ENCODE assay signal across 1 cellular context in the genomic region with DNA sequence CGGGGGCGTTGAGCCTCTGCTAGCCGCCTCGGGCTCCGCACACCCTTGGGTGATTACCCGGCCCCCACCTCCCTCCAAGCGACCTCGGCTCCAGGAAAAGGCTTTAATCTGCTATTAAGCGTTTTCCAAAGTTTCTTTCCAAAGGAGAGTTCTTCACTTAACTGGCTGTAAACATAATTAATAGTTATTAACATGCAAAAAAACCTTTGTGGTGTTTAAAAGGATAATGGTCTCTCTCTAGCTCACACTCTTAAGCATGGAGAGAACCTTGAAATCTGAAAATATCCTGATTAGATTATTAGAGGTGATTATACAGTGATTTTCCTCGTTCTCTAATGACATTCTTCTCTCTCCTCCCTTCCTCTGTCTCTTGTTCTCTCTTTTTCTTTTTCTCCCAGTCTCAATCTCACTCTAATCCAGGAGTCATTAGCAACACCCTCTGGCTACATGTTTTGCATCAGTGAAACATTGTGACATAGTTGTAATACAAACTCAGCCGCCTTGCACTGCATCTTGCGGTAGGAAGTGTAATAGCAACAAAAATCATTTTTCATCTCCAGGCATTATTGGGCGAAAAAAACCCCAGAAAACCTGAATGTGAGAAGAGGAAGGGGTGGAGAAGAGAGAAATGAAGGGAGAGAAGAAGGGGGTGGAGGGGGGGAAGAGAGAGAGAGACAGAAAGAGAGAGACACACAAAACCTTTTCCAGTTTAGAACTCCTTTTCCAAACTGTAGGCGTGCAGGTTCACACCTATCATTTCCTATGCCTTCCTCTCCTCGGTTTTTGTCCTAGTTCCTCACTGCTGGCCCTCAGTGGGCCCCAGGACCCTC.
TF ChIP-seq lines count a peak whose summit lies in the region.

No MANE protein-coding gene starts in this region.

TF ChIP-seq in IMR-90, 13 proteins besides CTCF, POLR2A, EP300 and RAD21 (continued from another document):
- TF ChIP-seq, protein P1, sequence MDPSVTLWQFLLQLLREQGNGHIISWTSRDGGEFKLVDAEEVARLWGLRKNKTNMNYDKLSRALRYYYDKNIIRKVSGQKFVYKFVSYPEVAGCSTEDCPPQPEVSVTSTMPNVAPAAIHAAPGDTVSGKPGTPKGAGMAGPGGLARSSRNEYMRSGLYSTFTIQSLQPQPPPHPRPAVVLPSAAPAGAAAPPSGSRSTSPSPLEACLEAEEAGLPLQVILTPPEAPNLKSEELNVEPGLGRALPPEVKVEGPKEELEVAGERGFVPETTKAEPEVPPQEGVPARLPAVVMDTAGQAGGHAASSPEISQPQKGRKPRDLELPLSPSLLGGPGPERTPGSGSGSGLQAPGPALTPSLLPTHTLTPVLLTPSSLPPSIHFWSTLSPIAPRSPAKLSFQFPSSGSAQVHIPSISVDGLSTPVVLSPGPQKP (IDR thresholded peaks at IDR 0.05; ENCODE audit: borderline replicate concordance, low read depth, low read length) = no peak
- TF ChIP-seq MAZ (IDR thresholded peaks at IDR 0.05; ENCODE audit: borderline replicate concordance, low read depth, low read length) (no peak), SMC3 (IDR thresholded peaks at IDR 0.05; ENCODE audit: low read depth, low read length) (peak; percentile 14; the same call in 1 of the 2 replicates), MXI1 (IDR thresholded peaks at IDR 0.05; ENCODE audit: borderline replicate concordance, low read depth, low read length) (no peak), NFE2L2 (IDR thresholded peaks at IDR 0.05; ENCODE audit: low read depth, low read length) (no peak)
